ENCODE assay signal across 1 cellular context in genomic region chr12:6778571-6779550, GRCh38.
A peak's percentile ranks its signal among the peaks of the same experiment; 100 is the strongest.
TF ChIP-seq lines count a peak whose summit lies in the region.

No MANE protein-coding gene starts in this region.

TF ChIP-seq in HepG2, 621 proteins besides CTCF, POLR2A, EP300 and RAD21 (continued from another document and continues in another):
- TF ChIP-seq ZBTB43 (CRISPR knock-in tag; conservative IDR thresholded peaks at IDR 0.05), result peak; percentile 94
- 0 out of 2 replicates have a peak, but pooled peaks have one; percentile 29 for TF ChIP-seq SRY (CRISPR knock-in tag; IDR thresholded peaks at IDR 0.05)
- TF ChIP-seq ZNF570 (CRISPR knock-in tag; IDR thresholded peaks at IDR 0.05; ENCODE audit: borderline replicate concordance), result no peak
- TF ChIP-seq BORCS8-MEF2B (CRISPR knock-in tag; IDR thresholded peaks at IDR 0.05), result no peak; the same call in 1 of the 2 replicates
- TF ChIP-seq DPF2 (CRISPR knock-in tag; IDR thresholded peaks at IDR 0.05; ENCODE audit: borderline replicate concordance, low read depth), result no peak
- TF ChIP-seq ELK4 (CRISPR knock-in tag; IDR thresholded peaks at IDR 0.05; ENCODE audit: borderline replicate concordance), result no peak
- TF ChIP-seq SP5 (CRISPR knock-in tag; IDR thresholded peaks at IDR 0.05; ENCODE audit: borderline replicate concordance, low read depth), result peak; percentile 66
- TF ChIP-seq MTA3 (CRISPR knock-in tag; IDR thresholded peaks at IDR 0.05), result no peak
- no peak for TF ChIP-seq SCMH1 (CRISPR knock-in tag; IDR thresholded peaks at IDR 0.05; ENCODE audit: borderline replicate concordance)
- no peak for TF ChIP-seq ZNF550 (CRISPR knock-in tag; IDR thresholded peaks at IDR 0.05; ENCODE audit: borderline replicate concordance)
- TF ChIP-seq IRF2 (CRISPR knock-in tag; IDR thresholded peaks at IDR 0.05), result peak; percentile 72; the same call in 1 of the 2 replicates
- TF ChIP-seq SIX4 (CRISPR knock-in tag; IDR thresholded peaks at IDR 0.05), result 0 out of 2 replicates have a peak, but pooled peaks have one; percentile 11
- no peak for TF ChIP-seq ATRX (CRISPR knock-in tag; IDR thresholded peaks at IDR 0.05; ENCODE audit: borderline replicate concordance)
- no peak for TF ChIP-seq KLF13 (CRISPR knock-in tag; IDR thresholded peaks at IDR 0.05)
- no peak for TF ChIP-seq ZNF652 (CRISPR knock-in tag; IDR thresholded peaks at IDR 0.05; ENCODE audit: borderline replicate concordance, low read depth)
- no peak; the same call in 1 of the 2 replicates for TF ChIP-seq ZNF510 (CRISPR knock-in tag; IDR thresholded peaks at IDR 0.05; ENCODE audit: low read depth)
- peak; percentile 56; the same call in 1 of the 2 replicates for TF ChIP-seq YEATS4 (CRISPR knock-in tag; IDR thresholded peaks at IDR 0.05; ENCODE audit: borderline replicate concordance)
- no peak for TF ChIP-seq SMARCC2 (IDR thresholded peaks at IDR 0.05)
- no peak for TF ChIP-seq GPN1 (CRISPR knock-in tag; IDR thresholded peaks at IDR 0.05; ENCODE audit: borderline replicate concordance)
- no peak for TF ChIP-seq NFRKB (IDR thresholded peaks at IDR 0.05)
- TF ChIP-seq ZZZ3 (CRISPR knock-in tag; IDR thresholded peaks at IDR 0.05; ENCODE audit: borderline replicate concordance), result no peak
- TF ChIP-seq SETDB1 (CRISPR knock-in tag; IDR thresholded peaks at IDR 0.05; ENCODE audit: borderline replicate concordance), result no peak
- peak; percentile 97 for TF ChIP-seq KDM3A (CRISPR knock-in tag; IDR thresholded peaks at IDR 0.05; ENCODE audit: low read depth)
- peak in 1 of 2 experiments; percentile 87; a peak in 2 of 4 replicates for TF ChIP-seq KLF16 (CRISPR knock-in tag; IDR thresholded peaks at IDR 0.05)
- TF ChIP-seq FOXK2 (IDR thresholded peaks at IDR 0.05), result no peak
- 0 out of 2 replicates have a peak, but pooled peaks have one; percentile 43 for TF ChIP-seq ZFP1 (CRISPR knock-in tag; IDR thresholded peaks at IDR 0.05)
- peak; percentile 98 for TF ChIP-seq ZNF281 (CRISPR knock-in tag; IDR thresholded peaks at IDR 0.05; ENCODE audit: borderline replicate concordance)
- peak; percentile 41; the same call in 1 of the 2 replicates for TF ChIP-seq ZNF772 (CRISPR knock-in tag; IDR thresholded peaks at IDR 0.05)
- no peak for TF ChIP-seq ZNF20 (CRISPR knock-in tag; IDR thresholded peaks at IDR 0.05)
- TF ChIP-seq ZBTB8A (CRISPR knock-in tag; IDR thresholded peaks at IDR 0.05; ENCODE audit: borderline replicate concordance, low read depth), result no peak
- no peak for TF ChIP-seq KIAA2018 (CRISPR knock-in tag; IDR thresholded peaks at IDR 0.05; ENCODE audit: borderline replicate concordance)
- TF ChIP-seq KAT2B (IDR thresholded peaks at IDR 0.05; ENCODE audit: borderline replicate concordance, low read depth, low read length), result no peak
- TF ChIP-seq HNF4A (CRISPR knock-in tag; IDR thresholded peaks at IDR 0.05), result peak; percentile 59
- TF ChIP-seq ZNF577 (CRISPR knock-in tag; IDR thresholded peaks at IDR 0.05; ENCODE audit: borderline replicate concordance, low read depth), result no peak
- TF ChIP-seq SMARCE1 (IDR thresholded peaks at IDR 0.05; ENCODE audit: borderline replicate concordance), result no peak
- no peak for TF ChIP-seq THAP7 (CRISPR knock-in tag; IDR thresholded peaks at IDR 0.05)
- no peak for TF ChIP-seq FLYWCH1 (CRISPR knock-in tag; IDR thresholded peaks at IDR 0.05)
- TF ChIP-seq FOXK1 (CRISPR knock-in tag; IDR thresholded peaks at IDR 0.05; ENCODE audit: borderline replicate concordance, low read depth), result peak; percentile 69; the same call in 1 of the 2 replicates
- no peak for TF ChIP-seq GTF2F1 (IDR thresholded peaks at IDR 0.05; ENCODE audit: low read length)
- TF ChIP-seq HBP1 (CRISPR knock-in tag; IDR thresholded peaks at IDR 0.05; ENCODE audit: low read depth), result no peak
- no peak; the same call in 1 of the 2 replicates for TF ChIP-seq ZNF124 (CRISPR knock-in tag; IDR thresholded peaks at IDR 0.05)
- no peak for TF ChIP-seq ZNF7 (CRISPR knock-in tag; IDR thresholded peaks at IDR 0.05)
- TF ChIP-seq MTF2 (CRISPR knock-in tag; IDR thresholded peaks at IDR 0.05; ENCODE audit: borderline replicate concordance), result no peak
- TF ChIP-seq DZIP1 (CRISPR knock-in tag; IDR thresholded peaks at IDR 0.05), result no peak
- peak; percentile 72; the same call in 1 of the 2 replicates for TF ChIP-seq ZBTB42 (CRISPR knock-in tag; IDR thresholded peaks at IDR 0.05)
- no peak for TF ChIP-seq HOXA9 (CRISPR knock-in tag; IDR thresholded peaks at IDR 0.05; ENCODE audit: borderline replicate concordance)
